ENCODE assay signal across 1 cellular context in genomic region chr10:24556746-24557742, GRCh38.
TF ChIP-seq lines count a peak whose summit lies in the region.

No MANE protein-coding gene starts in this region.

TF ChIP-seq in H1, 55 proteins besides CTCF, POLR2A, EP300 and RAD21 (continued from another document):
- no peak for TF ChIP-seq SIX5 (IDR thresholded peaks at IDR 0.05; ENCODE audit: low read depth, low read length)
TF ChIP-seq in H1: peak in this region for 0.
